1 cellular context compared by ENCODE assay signal in genomic region chr5:143398451-143399237, GRCh38.
TF ChIP-seq lines count a peak whose summit lies in the region.

No MANE protein-coding gene starts in this region.

TF ChIP-seq in SK-N-SH treated with all-trans-retinoic acid at 6 μM for 48 hours, 23 proteins besides CTCF, POLR2A, EP300 and RAD21 (continued from another document):
- TF ChIP-seq, protein P1, sequence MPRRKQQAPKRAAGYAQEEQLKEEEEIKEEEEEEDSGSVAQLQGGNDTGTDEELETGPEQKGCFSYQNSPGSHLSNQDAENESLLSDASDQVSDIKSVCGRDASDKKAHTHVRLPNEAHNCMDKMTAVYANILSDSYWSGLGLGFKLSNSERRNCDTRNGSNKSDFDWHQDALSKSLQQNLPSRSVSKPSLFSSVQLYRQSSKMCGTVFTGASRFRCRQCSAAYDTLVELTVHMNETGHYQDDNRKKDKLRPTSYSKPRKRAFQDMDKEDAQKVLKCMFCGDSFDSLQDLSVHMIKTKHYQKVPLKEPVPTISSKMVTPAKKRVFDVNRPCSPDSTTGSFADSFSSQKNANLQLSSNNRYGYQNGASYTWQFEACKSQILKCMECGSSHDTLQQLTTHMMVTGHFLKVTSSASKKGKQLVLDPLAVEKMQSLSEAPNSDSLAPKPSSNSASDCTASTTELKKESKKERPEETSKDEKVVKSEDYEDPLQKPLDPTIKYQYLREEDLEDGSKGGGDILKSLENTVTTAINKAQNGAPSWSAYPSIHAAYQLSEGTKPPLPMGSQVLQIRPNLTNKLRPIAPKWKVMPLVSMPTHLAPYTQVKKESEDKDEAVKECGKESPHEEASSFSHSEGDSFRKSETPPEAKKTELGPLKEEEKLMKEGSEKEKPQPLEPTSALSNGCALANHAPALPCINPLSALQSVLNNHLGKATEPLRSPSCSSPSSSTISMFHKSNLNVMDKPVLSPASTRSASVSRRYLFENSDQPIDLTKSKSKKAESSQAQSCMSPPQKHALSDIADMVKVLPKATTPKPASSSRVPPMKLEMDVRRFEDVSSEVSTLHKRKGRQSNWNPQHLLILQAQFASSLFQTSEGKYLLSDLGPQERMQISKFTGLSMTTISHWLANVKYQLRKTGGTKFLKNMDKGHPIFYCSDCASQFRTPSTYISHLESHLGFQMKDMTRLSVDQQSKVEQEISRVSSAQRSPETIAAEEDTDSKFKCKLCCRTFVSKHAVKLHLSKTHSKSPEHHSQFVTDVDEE (CRISPR knock-in tag; IDR thresholded peaks at IDR 0.05) = no peak
- TF ChIP-seq SNAI2 (CRISPR knock-in tag; IDR thresholded peaks at IDR 0.05) = no peak
TF ChIP-seq in SK-N-SH treated with all-trans-retinoic acid at 6 μM for 48 hours: peak in this region for 0.
